In the genomic region with DNA sequence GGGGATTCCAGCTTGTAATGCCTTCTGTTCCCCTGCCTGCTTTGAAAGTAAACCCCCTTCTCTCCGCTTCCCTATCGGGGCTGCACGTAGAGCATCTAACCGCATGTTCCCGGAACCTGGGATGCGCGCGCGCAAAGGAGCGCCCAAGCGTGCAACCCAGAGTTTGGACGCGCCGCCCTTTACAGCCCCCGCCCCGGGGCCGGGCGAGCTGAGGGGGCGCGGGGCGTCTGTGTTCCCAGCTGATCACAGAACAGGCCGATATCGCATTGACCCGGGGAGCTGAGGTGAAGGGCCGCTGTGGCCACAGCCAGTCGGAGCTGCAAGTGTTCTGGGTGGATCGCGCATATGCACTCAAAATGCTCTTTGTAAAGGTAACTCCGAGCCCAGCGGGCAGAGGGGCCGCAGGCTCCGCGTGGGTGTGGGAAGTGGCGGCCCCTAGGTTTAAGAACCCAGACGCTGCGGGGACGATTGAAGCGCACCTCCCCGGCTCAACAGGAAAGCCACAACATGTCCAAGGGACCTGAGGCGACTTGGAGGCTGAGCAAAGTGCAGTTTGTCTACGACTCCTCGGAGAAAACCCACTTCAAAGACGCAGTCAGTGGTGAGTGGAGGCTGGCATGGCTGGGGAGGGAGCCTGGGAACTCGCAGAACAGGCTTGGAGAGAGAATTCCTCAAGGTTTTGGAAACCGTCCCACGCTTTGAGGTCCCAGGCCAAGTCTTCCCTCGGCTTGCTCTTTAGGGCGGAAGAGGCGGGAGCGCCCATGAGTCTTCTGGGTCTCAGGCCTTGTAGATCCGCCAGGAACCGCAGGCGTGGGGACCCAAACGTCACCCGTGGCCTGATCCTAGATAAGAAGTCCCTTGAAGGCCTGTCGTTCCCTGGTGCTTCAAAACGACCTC, we compare ENCODE assay signal across 1 cellular context.
TF ChIP-seq lines count a peak whose summit lies in the region.

No MANE protein-coding gene starts in this region.

TF ChIP-seq in GM12878, 131 proteins besides CTCF, POLR2A, EP300 and RAD21:
- no peak for TF ChIP-seq ZNF274 (IDR thresholded peaks at IDR 0.05; ENCODE audit: insufficient read depth, insufficient read length)
- TF ChIP-seq YBX1 (IDR thresholded peaks at IDR 0.05), result no peak
- no peak for TF ChIP-seq ZBED1 (IDR thresholded peaks at IDR 0.05; ENCODE audit: borderline replicate concordance)
- no peak for TF ChIP-seq NR2F1 (conservative IDR thresholded peaks at IDR 0.05)
- TF ChIP-seq, protein P1, sequence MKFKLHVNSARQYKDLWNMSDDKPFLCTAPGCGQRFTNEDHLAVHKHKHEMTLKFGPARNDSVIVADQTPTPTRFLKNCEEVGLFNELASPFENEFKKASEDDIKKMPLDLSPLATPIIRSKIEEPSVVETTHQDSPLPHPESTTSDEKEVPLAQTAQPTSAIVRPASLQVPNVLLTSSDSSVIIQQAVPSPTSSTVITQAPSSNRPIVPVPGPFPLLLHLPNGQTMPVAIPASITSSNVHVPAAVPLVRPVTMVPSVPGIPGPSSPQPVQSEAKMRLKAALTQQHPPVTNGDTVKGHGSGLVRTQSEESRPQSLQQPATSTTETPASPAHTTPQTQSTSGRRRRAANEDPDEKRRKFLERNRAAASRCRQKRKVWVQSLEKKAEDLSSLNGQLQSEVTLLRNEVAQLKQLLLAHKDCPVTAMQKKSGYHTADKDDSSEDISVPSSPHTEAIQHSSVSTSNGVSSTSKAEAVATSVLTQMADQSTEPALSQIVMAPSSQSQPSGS (IDR thresholded peaks at IDR 0.05; ENCODE audit: low read length), result no peak
- no peak for TF ChIP-seq IKZF1 (conservative IDR thresholded peaks at IDR 0.05)
- no peak for TF ChIP-seq TCF12 (IDR thresholded peaks at IDR 0.05; ENCODE audit: low read depth, low read length)
- no peak for TF ChIP-seq MYC (IDR thresholded peaks at IDR 0.05; ENCODE audit: insufficient read depth, insufficient read length, insufficient replicate concordance, low read length, severe bottlenecking)
- no peak for TF ChIP-seq CBFB (IDR thresholded peaks at IDR 0.05; ENCODE audit: low read depth)
- TF ChIP-seq RAD51 (IDR thresholded peaks at IDR 0.05), result no peak
